ENCODE assay signal across 8 cellular contexts in the genomic region with DNA sequence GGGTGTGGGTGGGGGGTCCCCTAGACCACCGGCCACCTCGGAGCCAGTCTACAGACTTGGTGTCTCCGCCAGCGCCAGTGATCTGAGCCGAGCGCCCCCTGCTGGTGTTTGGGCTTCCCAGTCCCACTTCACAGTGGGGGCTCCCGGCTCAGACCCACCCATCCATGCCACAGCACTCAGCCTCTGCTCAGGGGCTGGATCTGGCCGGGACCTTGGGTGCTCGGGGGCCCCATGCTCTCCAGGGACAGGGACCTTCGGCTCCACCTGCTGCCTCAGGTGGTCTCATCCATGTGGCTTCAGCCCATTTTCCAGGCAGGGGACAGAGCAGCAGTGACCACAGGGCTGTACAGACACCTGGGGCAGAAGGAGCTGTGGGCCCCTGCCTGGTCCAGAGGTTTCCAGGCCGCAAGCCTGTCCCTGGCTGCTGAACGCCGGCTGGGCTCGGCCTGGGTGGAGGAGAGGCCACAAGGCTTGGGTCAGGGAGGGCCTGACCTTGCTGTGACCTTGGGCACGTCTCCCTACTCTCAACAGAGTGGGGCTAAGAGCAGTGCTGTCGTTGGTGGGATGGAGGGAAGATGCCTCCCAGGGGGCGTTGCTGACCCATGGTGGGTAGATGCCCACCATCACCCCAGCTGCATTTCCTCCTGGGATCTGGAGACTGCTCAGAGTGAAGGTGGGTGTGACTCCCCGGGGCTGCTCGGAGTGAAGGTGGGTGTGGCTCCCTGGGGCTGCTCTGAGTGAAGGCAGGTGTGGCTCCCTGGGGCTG.
DNase-seq lines count a peak whose midpoint lies in the region; TF ChIP-seq lines count a peak whose summit lies in the region.

No MANE protein-coding gene starts in this region.

- POLR2A ChIA-PET in activated CD4-positive, alpha-beta memory T cell treated with anti-CD3 and anti-CD28 coated beads for 36 hours (lab: Charles Lee) = no interaction called here

- H3K27ac Mint-ChIP-seq in activated CD4-positive, alpha-beta memory T cell treated with anti-CD3 and anti-CD28 coated beads for 36 hours = no peak overlapping the region

- no peak overlapping the region for H3K4me3 Mint-ChIP-seq in activated CD4-positive, alpha-beta memory T cell treated with anti-CD3 and anti-CD28 coated beads for 36 hours

- peaks cover 2% of the 10 kb centered on the region for H3K9me3 Mint-ChIP-seq in activated CD4-positive, alpha-beta memory T cell treated with anti-CD3 and anti-CD28 coated beads for 36 hours

- 46 to 50% methylated on average over 11 to 15 of the region's 19 CpGs for WGBS in tibial nerve, 2 donors

- peaks cover 0 to 49% of the 10 kb centered on the region in 2 donors for H3K27me3 ChIP-seq in tibial nerve

- no peak for TF ChIP-seq POLR2A in tibial nerve (IDR thresholded peaks at IDR 0.05)

- H3K4me1 Mint-ChIP-seq in activated CD4-positive, alpha-beta memory T cell treated with anti-CD3 and anti-CD28 coated beads for 36 hours (ENCODE audit: low read depth) = peaks cover 29% of the 10 kb centered on the region

- TF ChIP-seq CTCF in tibial nerve (IDR thresholded peaks at IDR 0.05) = peak in 3 of 5 experiments; percentile 5 to 21 (median 18)

- H3K4me1 ChIP-seq in tibial nerve = peaks cover 0 to 14% (median 0%) of the 10 kb centered on the region in 4 donors

- intact Hi-C loops in activated CD4-positive, alpha-beta memory T cell treated with anti-CD3 and anti-CD28 coated beads for 36 hours (cut with micrococcal nuclease) = no loop called here

- no peak overlapping the region for H3K4me3 ChIP-seq in tibial nerve

- H3K27me3 Mint-ChIP-seq in activated CD4-positive, alpha-beta memory T cell treated with anti-CD3 and anti-CD28 coated beads for 36 hours = peaks cover 7% of the 10 kb centered on the region

- H3K27ac ChIP-seq in tibial nerve = no peak overlapping the region

- H3K9me3 ChIP-seq in tibial nerve = peaks cover 0 to 27% (median 0%) of the 10 kb centered on the region in 4 donors

- no peak for TF ChIP-seq EP300 in tibial nerve (IDR thresholded peaks at IDR 0.05)

- H3K36me3 ChIP-seq in tibial nerve = no peaks in the 10 kb centered on the region

- CTCF ChIA-PET in activated CD4-positive, alpha-beta memory T cell treated with anti-CD3 and anti-CD28 coated beads for 36 hours (lab: Charles Lee) = interaction anchor here (0.6 kb wide), 1 partner anchor 147 kb away, joined by 3 read pairs; no protein-coding TSS in a partner anchor

- DNase-seq in activated gamma-delta T cell treated with Interleukin-2 at 50 U/mL for 16 hours = peak; percentile 13
- DNase-seq in activated gamma-delta T cell (lab: John Stamatoyannopoulos, UW) = no peak
- DNase-seq in activated CD4-positive, alpha-beta memory T cell treated with anti-CD3 and anti-CD28 coated beads for 36 hours = peak; percentile 46
- peak; percentile 82 for DNase-seq in iPS-NIHi7 (ENCODE audit: extremely low spot score)
- DNase-seq in tibial nerve (ENCODE audit: low spot score in 2 of 2) = no peak
- no peak for DNase-seq in cortex of kidney (lab: John Stamatoyannopoulos, UW)
- no peak for DNase-seq in hepatic stellate cell (ENCODE audit: low spot score)
- no peak for DNase-seq in T-helper 1 cell

- H3K36me3 Mint-ChIP-seq in activated CD4-positive, alpha-beta memory T cell treated with anti-CD3 and anti-CD28 coated beads for 36 hours = no peaks in the 10 kb centered on the region

Comparison
In these comparisons a context has a peak if more than half of its experiments do, and no peak if none do; other contexts are left out.
1. DNase-seq: peak in activated gamma-delta T cell treated with Interleukin-2 at 50 U/mL for 16 hours (single experiment), activated CD4-positive, alpha-beta memory T cell treated with anti-CD3 and anti-CD28 coated beads for 36 hours (single experiment) and iPS-NIHi7 (single experiment); none in activated gamma-delta T cell (single experiment), tibial nerve (0 of 2), cortex of kidney (single experiment), hepatic stellate cell (single experiment) and T-helper 1 cell (0 of 5).